ENCODE assay signal across 8 cellular contexts in the genomic region with DNA sequence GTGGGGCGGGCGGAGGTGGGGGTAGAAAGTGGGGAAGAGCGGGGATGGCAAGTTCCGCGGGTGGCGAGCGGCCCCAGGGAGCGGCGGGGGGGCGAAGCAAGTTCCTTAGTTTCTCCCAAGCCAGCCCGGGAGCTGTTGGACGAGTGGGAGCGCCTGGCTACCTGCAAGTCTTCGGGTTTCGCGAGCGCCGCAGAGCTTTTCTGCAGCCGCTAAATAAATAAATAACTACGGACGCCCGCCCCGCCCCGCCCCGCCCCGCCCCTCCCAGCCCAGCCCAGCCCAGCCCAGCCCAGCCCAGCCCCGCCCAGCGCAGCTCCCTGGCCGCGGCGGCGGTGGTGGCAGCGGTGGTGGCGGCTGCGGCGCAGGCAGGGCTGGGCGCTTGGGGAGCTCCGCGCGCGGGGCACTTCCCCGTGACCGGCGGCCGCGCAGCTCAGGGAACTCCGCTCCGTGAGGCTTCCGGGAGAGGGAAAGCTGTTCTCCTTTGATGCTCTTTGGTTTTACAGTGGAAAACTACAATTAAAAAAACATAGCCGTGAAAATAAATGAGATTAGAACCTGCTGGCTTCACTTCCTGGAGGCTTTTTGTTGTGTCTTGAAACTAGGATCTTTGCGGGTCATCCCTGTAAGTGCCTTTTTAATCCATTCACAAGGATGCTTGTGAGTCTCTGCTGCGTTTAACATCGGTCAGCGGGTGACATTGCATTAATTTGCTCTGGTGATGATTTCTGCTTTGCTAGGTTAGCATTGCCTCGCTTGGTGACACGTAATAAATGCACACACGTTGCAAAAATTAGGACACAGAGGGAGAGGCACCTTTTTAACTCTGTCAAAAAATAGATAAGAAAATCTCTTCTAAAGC. TPM values are rescaled to one million over a fixed set of nuclear protein-coding genes. Genes with fewer than 3 reads are reported as not detected.
DNase-seq lines count a peak whose midpoint lies in the region; ATAC-seq and TF ChIP-seq lines count a peak whose summit lies in the region.

A gene (plus strand): TSS at position 438 of the 859 bp plus-strand sequence. CDS start 5,498 bp downstream, outside the sequence.

- peaks cover 20% of the 10 kb centered on the region for H3K4me1 Mint-ChIP-seq in mesothelial cell of epicardium

- H3K36me3 Mint-ChIP-seq in mesothelial cell of epicardium: no peaks in the 10 kb centered on the region

- TF ChIP-seq CTCF in GM13977 (IDR thresholded peaks at IDR 0.05; ENCODE audit: extremely low read depth, insufficient read depth, missing control alignments) (no peak), mesothelial cell of epicardium (IDR thresholded peaks at IDR 0.05; ENCODE audit: unreplicated experiment) (no peak)

- H3K4me3 Mint-ChIP-seq in mesothelial cell of epicardium: peak within 1 kb of the TSS; percentile 73

- in situ Hi-C loops in GM13977 (cut with MboI; ENCODE audit: low pct_unique_long_range_greater_than_20kb, low sequenced_read_pairs, unreplicated experiment): no loop called here

- peak; percentile 66 for DNase-seq in A172 (ENCODE audit: low spot score)
- peak; percentile 67 for DNase-seq in GM13977 (ENCODE audit: low spot score)
- peak; percentile 92 for DNase-seq in NCI-H748 treated with DMSO at 0.1 percent for 48 hours (lab: John Stamatoyannopoulos, UW)
- peak; percentile 48 for DNase-seq in activated CD8-positive, alpha-beta memory T cell treated with anti-CD3 and anti-CD28 coated beads, Interleukin-2, amount 50 U/mL, for 4 hours
- DNase-seq in epidermal melanocyte (ENCODE audit: insufficient read length, low spot score): peak; percentile 25
- DNase-seq in mesothelial cell of epicardium (ENCODE audit: low spot score in 2 of 2, unreplicated experiment in 2 of 2): peak; percentile 67 to 80
- peak; percentile 38 for DNase-seq in stimulated activated CD8-positive, alpha-beta memory T cell treated with anti-CD3 and anti-CD28 coated beads, Interleukin-15, amount 100 ng/mL, for 24 hours (ENCODE audit: low read depth)

- peak; percentile 62 for ATAC-seq in HG02981 (IDR thresholded peaks at IDR 0.05; ENCODE audit: unreplicated experiment)

- no peaks in the 10 kb centered on the region for H3K9me3 Mint-ChIP-seq in mesothelial cell of epicardium

- peak within 1 kb of the TSS; percentile 89 for H3K27ac Mint-ChIP-seq in mesothelial cell of epicardium

- H3K27me3 Mint-ChIP-seq in mesothelial cell of epicardium (ENCODE audit: low read depth): peaks cover 13% of the 10 kb centered on the region

RNA-seq across cellular contexts. Expression of the gene that starts here (rescaled TPM):
- total RNA-seq in A172 (2014; rRNA removed; shearing (Covaris generic)): not detected in 2 replicates
- total RNA-seq in mesothelial cell of epicardium: 0.20 TPM in 1 of 3 replicates, not detected in the others

Comparison
In these comparisons a context has a peak if more than half of its experiments do, and no peak if none do; other contexts are left out.
1. Peak in every context shown above with its lines: DNase-seq and ATAC-seq.
2. Peak in DNase-seq in A172; RNA of the gene not detected or under 1 TPM.
3. Peak in DNase-seq in mesothelial cell of epicardium; RNA of the gene not detected or under 1 TPM.
4. DNase-seq: peak in every context shown above with its lines; median percentile 92 in NCI-H748 treated with DMSO at 0.1 percent for 48 hours; 74 in mesothelial cell of epicardium; 67 in GM13977; 66 in A172; 48 in activated CD8-positive, alpha-beta memory T cell treated with anti-CD3 and anti-CD28 coated beads, Interleukin-2, amount 50 U/mL, for 4 hours; 38 in stimulated activated CD8-positive, alpha-beta memory T cell treated with anti-CD3 and anti-CD28 coated beads, Interleukin-15, amount 100 ng/mL, for 24 hours; 25 in epidermal melanocyte.